Comparison of ENCODE assay signal across 14 cellular contexts in genomic region chr11:14635559-14635958, GRCh38. TPM values are rescaled to one million over a fixed set of nuclear protein-coding genes. Genes with fewer than 3 reads are reported as not detected.
A peak's percentile ranks its signal among the peaks of the same experiment; 100 is the strongest.
DNase-seq lines count a peak whose midpoint lies in the region; ATAC-seq lines count a peak whose summit lies in the region.
"Had no signal": no experiment of that assay in that cellular context is flagged by ENCODE, and none has a peak within 500 bp of the region (broad histone marks: within the 10 kb centered on the region; RNA-seq: fewer than 3 reads in every experiment).

No MANE protein-coding gene starts in this region.

- H3K4me3 Mint-ChIP-seq in stimulated activated naive CD8-positive, alpha-beta T cell treated with anti-CD3 and anti-CD28 coated beads, Interleukin-15, Interleukin-2, amounts not matched to agents 100 ng/mL and 50 ng/mL, for 24 hours = peak overlapping the region; percentile 43
- H3K4me3 Mint-ChIP-seq in T-helper 17 cell = no peak overlapping the region
- peak overlapping the region in 1 of 2 donors; percentile 68 for H3K4me3 Mint-ChIP-seq in effector memory CD8-positive, alpha-beta T cell

- peak overlapping the region; percentile 75 for H3K27ac Mint-ChIP-seq in stimulated activated naive CD8-positive, alpha-beta T cell treated with anti-CD3 and anti-CD28 coated beads, Interleukin-15, Interleukin-2, amounts not matched to agents 100 ng/mL and 50 ng/mL, for 24 hours
- peak overlapping the region; percentile 5 for H3K27ac Mint-ChIP-seq in T-helper 17 cell
- peak overlapping the region; percentile 1 to 47 for H3K27ac Mint-ChIP-seq in effector memory CD8-positive, alpha-beta T cell

- peaks cover 62% of the 10 kb centered on the region for H3K4me1 Mint-ChIP-seq in stimulated activated naive CD8-positive, alpha-beta T cell treated with anti-CD3 and anti-CD28 coated beads, Interleukin-15, Interleukin-2, amounts not matched to agents 100 ng/mL and 50 ng/mL, for 24 hours (ENCODE audit: low read depth)
- H3K4me1 Mint-ChIP-seq in T-helper 17 cell = peaks cover 43% of the 10 kb centered on the region
- peaks cover 43 to 49% of the 10 kb centered on the region in 2 donors for H3K4me1 Mint-ChIP-seq in effector memory CD8-positive, alpha-beta T cell (ENCODE audit: low read depth in 2 of 2)

- no peaks in the 10 kb centered on the region for H3K9me3 ChIP-seq in T-helper 17 cell (ENCODE audit: control insufficient read depth, low read length, poor library complexity, severe bottlenecking)

- H3K36me3 Mint-ChIP-seq in stimulated activated naive CD8-positive, alpha-beta T cell treated with anti-CD3 and anti-CD28 coated beads, Interleukin-15, Interleukin-2, amounts not matched to agents 100 ng/mL and 50 ng/mL, for 24 hours (ENCODE audit: low read depth) = peaks cover 58% of the 10 kb centered on the region
- H3K36me3 Mint-ChIP-seq in T-helper 17 cell (ENCODE audit: low read depth) = peaks cover 2% of the 10 kb centered on the region
- peaks cover 2% of the 10 kb centered on the region for H3K36me3 Mint-ChIP-seq in effector memory CD8-positive, alpha-beta T cell (ENCODE audit: insufficient read depth)

- H3K9me3 Mint-ChIP-seq in stimulated activated naive CD8-positive, alpha-beta T cell treated with anti-CD3 and anti-CD28 coated beads, Interleukin-15, Interleukin-2, amounts not matched to agents 100 ng/mL and 50 ng/mL, for 24 hours = peaks cover 14% of the 10 kb centered on the region
- H3K9me3 Mint-ChIP-seq in effector memory CD8-positive, alpha-beta T cell = peaks cover 0 to 2% of the 10 kb centered on the region in 2 donors

- DNase-seq in stimulated activated naive CD8-positive, alpha-beta T cell treated with anti-CD3 and anti-CD28 coated beads, Interleukin-15, Interleukin-2, amounts not matched to agents 100 U/mL and 50 U/mL, for 24 hours = no peak
- no peak for DNase-seq in T-helper 17 cell
- no peak for DNase-seq in effector memory CD8-positive, alpha-beta T cell
- DNase-seq: activated CD8-positive, alpha-beta memory T cell treated with anti-CD3 and anti-CD28 coated beads for 24 hours; DMS79; foreskin melanocyte; NCI-H1436 treated with DMSO at 0.1 percent for 48 hours; NCI-H446; SHP77; stimulated activated CD4-positive, alpha-beta T cell treated with anti-CD3 and anti-CD28 coated beads, Interleukin-15, amount 100 ng/mL, for 24 hours had no signal

- no peaks in the 10 kb centered on the region for H3K27me3 Mint-ChIP-seq in stimulated activated naive CD8-positive, alpha-beta T cell treated with anti-CD3 and anti-CD28 coated beads, Interleukin-15, Interleukin-2, amounts not matched to agents 100 ng/mL and 50 ng/mL, for 24 hours
- H3K27me3 Mint-ChIP-seq in T-helper 17 cell = no peaks in the 10 kb centered on the region
- H3K27me3 Mint-ChIP-seq in effector memory CD8-positive, alpha-beta T cell = no peaks in the 10 kb centered on the region

- no peak for ATAC-seq in stimulated activated naive CD8-positive, alpha-beta T cell treated with anti-CD3 and anti-CD28 coated beads, Interleukin-15, Interleukin-2, amounts not matched to agents 100 U/mL and 50 U/mL, for 24 hours
- ATAC-seq in T-helper 17 cell = peak; percentile 55
- peak; percentile 32 for ATAC-seq in effector memory CD8-positive, alpha-beta T cell (replicated peaks)
- ATAC-seq in GM19395 (IDR thresholded peaks at IDR 0.05; ENCODE audit: unreplicated experiment) = no peak
- ATAC-seq in GM21737 (IDR thresholded peaks at IDR 0.05; ENCODE audit: unreplicated experiment) = no peak
- ATAC-seq in HG02588 (IDR thresholded peaks at IDR 0.05; ENCODE audit: unreplicated experiment) = no peak

RNA-seq across cellular contexts. Expression of gene PDE3B, which starts 8.0 kb away (rescaled TPM):
- 10 to 100 TPM; 68.9 to 90.4 TPM for total RNA-seq in T-helper 17 cell

Comparison
In these comparisons a context has a peak if more than half of its experiments do, and no peak if none do; other contexts are left out.
1. H3K27ac Mint-ChIP-seq: peak in every context shown above with its lines; median percentile 75 in stimulated activated naive CD8-positive, alpha-beta T cell treated with anti-CD3 and anti-CD28 coated beads, Interleukin-15, Interleukin-2, amounts not matched to agents 100 ng/mL and 50 ng/mL, for 24 hours; 24 in effector memory CD8-positive, alpha-beta T cell; 5 in T-helper 17 cell.
2. ATAC-seq: peak in T-helper 17 cell (single experiment) and effector memory CD8-positive, alpha-beta T cell (single experiment); none in stimulated activated naive CD8-positive, alpha-beta T cell treated with anti-CD3 and anti-CD28 coated beads, Interleukin-15, Interleukin-2, amounts not matched to agents 100 U/mL and 50 U/mL, for 24 hours (single experiment), GM19395 (single experiment), GM21737 (single experiment) and HG02588 (single experiment).